Comparison of ENCODE assay signal across 8 cellular contexts in the genomic region with DNA sequence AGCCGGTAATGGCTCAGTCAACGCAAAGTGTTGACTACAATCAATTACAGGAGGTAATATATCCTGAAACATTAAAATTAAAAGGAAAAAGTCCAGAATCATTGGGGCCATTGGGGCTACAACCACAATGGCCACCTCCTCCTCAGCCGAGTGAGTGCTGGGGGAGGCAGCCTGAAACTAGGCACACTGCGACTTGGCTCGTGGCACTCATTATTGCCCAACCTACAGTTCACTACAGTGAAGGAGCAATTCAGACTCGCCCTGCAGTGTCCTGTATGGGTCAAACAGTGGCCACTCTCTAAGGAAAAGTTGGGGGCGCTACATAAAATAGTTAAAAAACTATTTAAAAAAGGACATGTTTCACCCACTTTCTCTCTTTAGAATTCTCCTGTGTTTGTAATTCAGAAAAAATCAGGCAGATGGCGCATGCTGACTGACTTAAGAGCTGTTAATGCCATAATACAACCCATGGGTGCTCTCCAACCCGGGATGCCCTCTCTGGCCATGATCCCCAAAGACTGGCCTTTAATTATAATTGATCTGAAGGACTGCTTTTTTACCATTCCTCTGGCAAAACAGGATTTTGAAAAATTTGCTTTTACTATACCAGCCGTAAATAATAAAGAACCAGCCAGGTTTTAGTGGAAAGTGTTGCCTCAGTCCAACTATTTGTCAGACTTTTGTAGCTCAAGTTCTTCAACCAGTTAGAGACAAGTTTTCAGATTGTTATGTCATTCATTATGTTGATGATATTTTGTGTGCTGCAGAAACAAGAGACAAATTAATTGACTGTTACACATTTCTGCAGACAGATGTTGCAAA. TPM values are rescaled to one million over a fixed set of nuclear protein-coding genes. Genes with fewer than 3 reads are reported as not detected.
A peak's percentile ranks its signal among the peaks of the same experiment; 100 is the strongest.
DNase-seq lines count a peak whose midpoint lies in the region; ATAC-seq and TF ChIP-seq lines count a peak whose summit lies in the region.
"Not testable (repeated sequence)": the region's sequence is repeated elsewhere in the genome, so short reads cannot be mapped to it uniquely, and the experiment has no call there.

No MANE protein-coding gene starts in this region.

- not testable (repeated sequence) for H3K4me3 ChIP-seq in CD8-positive, alpha-beta T cell (ENCODE audit: low read depth, low read length); SU-DHL-6 (ENCODE audit: insufficient read depth, low read length, poor library complexity, severe bottlenecking)

- POLR2A ChIA-PET in CD8-positive, alpha-beta T cell (lab: Charles Lee): not testable (repeated sequence)

- H3K27ac ChIP-seq in CD8-positive, alpha-beta T cell (ENCODE audit: low read depth, low read length); SU-DHL-6 (ENCODE audit: low read depth, low read length); foreskin keratinocyte: not testable (repeated sequence)

- H3K4me2 ChIP-seq in SU-DHL-6 (ENCODE audit: low read depth, low read length, poor library complexity, severe bottlenecking): not testable (repeated sequence)

- H2AFZ ChIP-seq in SU-DHL-6 (ENCODE audit: low read depth, low read length, severe bottlenecking): not testable (repeated sequence)

- not testable (repeated sequence) for H3K4me1 ChIP-seq in CD8-positive, alpha-beta T cell (ENCODE audit: insufficient read depth, low read length); foreskin keratinocyte

- not testable (repeated sequence) for H3K9ac ChIP-seq in SU-DHL-6 (ENCODE audit: low read length)

- H3K36me3 Mint-ChIP-seq in CD8-positive, alpha-beta T cell: peaks cover 17% of the 10 kb centered on the region
- peaks cover 29% of the 10 kb centered on the region for H3K36me3 Mint-ChIP-seq in HFFc6 (ENCODE audit: low read depth)
- H3K36me3 Mint-ChIP-seq in brain: peaks cover 32% of the 10 kb centered on the region

- not testable (repeated sequence) for H4K20me1 ChIP-seq in SU-DHL-6 (ENCODE audit: low read depth, low read length)

- CTCF ChIA-PET in CD8-positive, alpha-beta T cell (lab: Charles Lee): interaction anchor here (1.1 to 3.6 kb wide), 2 partner anchors 12 to 76 kb away, joined by 4 to 17 read pairs; no protein-coding TSS in a partner anchor

- not testable (repeated sequence) for H3K9me2 ChIP-seq in SU-DHL-6 (replicated peaks; ENCODE audit: insufficient read depth, low read length)

- not testable (repeated sequence) for ATAC-seq in CD8-positive, alpha-beta T cell; foreskin keratinocyte

- H3K27ac Mint-ChIP-seq in CD8-positive, alpha-beta T cell; HFFc6; brain: not testable (repeated sequence)

- H3K36me3 ChIP-seq in CD8-positive, alpha-beta T cell (ENCODE audit: insufficient read depth, low read length); SU-DHL-6 (ENCODE audit: low read length): not testable (repeated sequence)

- not testable (repeated sequence) for H3K27me3 ChIP-seq in CD8-positive, alpha-beta T cell (ENCODE audit: insufficient read depth, low read length); SU-DHL-6 (ENCODE audit: low read length); foreskin keratinocyte

- H3F3A ChIP-seq in SU-DHL-6 (ENCODE audit: insufficient read depth): not testable (repeated sequence)

- H3K27me3 Mint-ChIP-seq in CD8-positive, alpha-beta T cell (ENCODE audit: low read depth); HFFc6 (ENCODE audit: insufficient read depth); brain: not testable (repeated sequence)

- H3K4me3 Mint-ChIP-seq in CD8-positive, alpha-beta T cell; HFFc6; brain: not testable (repeated sequence)

- DNase-seq in CD8-positive, alpha-beta T cell; foreskin keratinocyte: not testable (repeated sequence)
- peak; percentile 64 for DNase-seq in HFFc6
- DNase-seq in NCI-H524 (lab: John Stamatoyannopoulos, UW): peak; percentile 11 to 66
- peak; percentile 69 for DNase-seq in medulla oblongata (ENCODE audit: extremely low spot score)
- peak; percentile 85 for DNase-seq in superior temporal gyrus (ENCODE audit: extremely low spot score)

- peaks cover 12% of the 10 kb centered on the region for H3K9me3 Mint-ChIP-seq in CD8-positive, alpha-beta T cell
- peaks cover 30% of the 10 kb centered on the region for H3K9me3 Mint-ChIP-seq in HFFc6
- peaks cover 10 to 31% (median 18%) of the 10 kb centered on the region in 5 experiments for H3K9me3 Mint-ChIP-seq in brain

- TF ChIP-seq CTCF in CD8-positive, alpha-beta T cell (IDR thresholded peaks at IDR 0.05): peak; percentile 26
- TF ChIP-seq CTCF in HFFc6 (IDR thresholded peaks at IDR 0.05) (peak; percentile 82), SU-DHL-6 (IDR thresholded peaks at IDR 0.05; ENCODE audit: insufficient read depth, low read length, poor library complexity, severe bottlenecking) (peak; percentile 12), brain (conservative IDR thresholded peaks at IDR 0.05) (peak; percentile 72 to 81), foreskin keratinocyte (conservative IDR thresholded peaks at IDR 0.05) (peak; percentile 74)

- not testable (repeated sequence) for H3K9me3 ChIP-seq in CD8-positive, alpha-beta T cell (ENCODE audit: low read length); SU-DHL-6 (ENCODE audit: insufficient read depth, low read length)

- H3K79me2 ChIP-seq in SU-DHL-6 (ENCODE audit: insufficient read depth, low read length): peaks cover 34% of the 10 kb centered on the region

- not testable (repeated sequence) for H3K4me1 Mint-ChIP-seq in CD8-positive, alpha-beta T cell (ENCODE audit: low read depth); HFFc6 (ENCODE audit: low read depth)
- peaks cover 16% of the 10 kb centered on the region for H3K4me1 Mint-ChIP-seq in brain

- intact Hi-C loops in CD8-positive, alpha-beta T cell (cut with DNase I, micrococcal nuclease): not testable (repeated sequence)

RNA-seq across cellular contexts. Expression of a gene that starts 22.4 kb away (rescaled TPM):
- 10 to 100 TPM; 25.0 to 25.2 TPM for total RNA-seq in CD8-positive, alpha-beta T cell
- total RNA-seq in HFFc6 (2021; fragmentation: NEBNext Ultra II Directional; extraction: Animal tissue kit (Norgen Biotek cat#: 25700)): 10 to 100 TPM; 33.2 to 46.8 (median 38.2) TPM
- 47.5 TPM for polyA plus RNA-seq in brain (ENCODE audit: insufficient read depth, low read depth, low replicate concordance)
- 32.0 and 35.9 TPM in 2 replicates for total RNA-seq in foreskin keratinocyte
- 58.9 and 61.1 TPM in 2 replicates for polyA plus RNA-seq in foreskin keratinocyte

RNA-seq across cellular contexts. Expression of a gene that starts 29.8 kb away (rescaled TPM):
- total RNA-seq in CD8-positive, alpha-beta T cell: 1 to 10 TPM; 2.4 to 3.0 TPM
- 1 to 10 TPM; 6.7 to 9.0 (median 8.3) TPM for total RNA-seq in HFFc6 (2021; fragmentation: NEBNext Ultra II Directional; extraction: Animal tissue kit (Norgen Biotek cat#: 25700))
- polyA plus RNA-seq in brain (ENCODE audit: insufficient read depth, low read depth, low replicate concordance) (37.4 TPM), foreskin keratinocyte (13.0 and 16.4 TPM in 2 replicates)
- total RNA-seq in foreskin keratinocyte: 13.2 and 16.2 TPM in 2 replicates

RNA-seq across cellular contexts. Expression of a gene that starts 29.9 kb away (rescaled TPM):
- total RNA-seq in CD8-positive, alpha-beta T cell: 10 to 100 TPM; 35.0 to 40.1 TPM
- total RNA-seq in HFFc6 (2021; fragmentation: NEBNext Ultra II Directional; extraction: Animal tissue kit (Norgen Biotek cat#: 25700)): 10 to 100 TPM; 37.8 to 51.9 (median 39.6) TPM
- polyA plus RNA-seq in brain (ENCODE audit: insufficient read depth, low read depth, low replicate concordance) (69.4 TPM), foreskin keratinocyte (74.0 and 81.3 TPM in 2 replicates)
- 127 and 152 TPM in 2 replicates for total RNA-seq in foreskin keratinocyte

RNA-seq across cellular contexts. Expression of a gene that starts 33.7 kb away (rescaled TPM):
- total RNA-seq in CD8-positive, alpha-beta T cell: 1 to 10 TPM; 6.2 to 6.4 TPM
- total RNA-seq in HFFc6 (2021; fragmentation: NEBNext Ultra II Directional; extraction: Animal tissue kit (Norgen Biotek cat#: 25700)): 10 to 100 TPM; 16.0 to 23.7 (median 17.0) TPM
- 53.4 TPM for polyA plus RNA-seq in brain (ENCODE audit: insufficient read depth, low read depth, low replicate concordance)
- 15.5 and 17.9 TPM in 2 replicates for total RNA-seq in foreskin keratinocyte
- 24.4 and 26.3 TPM in 2 replicates for polyA plus RNA-seq in foreskin keratinocyte

Comparison
In these comparisons a context has a peak if more than half of its experiments do, and no peak if none do; other contexts are left out.
1. CTCF ChIP-seq: peak in every context shown above with its lines; median percentile 82 in HFFc6; 76 in brain; 74 in foreskin keratinocyte; 26 in CD8-positive, alpha-beta T cell; 12 in SU-DHL-6.